Comparison of ENCODE assay signal across 10 cellular contexts in genomic region chr3:186825294-186825821, GRCh38. TPM values are rescaled to one million over a fixed set of nuclear protein-coding genes. Genes with fewer than 3 reads are reported as not detected.
DNase-seq lines count a peak whose midpoint lies in the region; ATAC-seq and TF ChIP-seq lines count a peak whose summit lies in the region.
"Had no signal": no experiment of that assay in that cellular context is flagged by ENCODE, and none has a peak within 500 bp of the region (broad histone marks: within the 10 kb centered on the region; RNA-seq: fewer than 3 reads in every experiment).

No MANE protein-coding gene starts in this region.

- H3K27me3 Mint-ChIP-seq in activated CD4-positive, alpha-beta memory T cell treated with anti-CD3 and anti-CD28 coated beads, Interleukin-2, amount 10 ng/mL, durations not matched to agents 7 days and 5 days, result peaks cover 22% of the 10 kb centered on the region

- DNase-seq in activated CD4-positive, alpha-beta memory T cell treated with anti-CD3 and anti-CD28 coated beads, Interleukin-2, amount 10 ng/mL, durations not matched to agents 7 days and 5 days, result peak; percentile 35
- peak; percentile 68 for DNase-seq in fibroblast of peridontal ligament (ENCODE audit: extremely low read depth)
- DNase-seq in renal cortical epithelial cell (ENCODE audit: low read depth), result peak; percentile 59
- no peak for DNase-seq in NCI-H510A (lab: John Stamatoyannopoulos, UW)
- no peak for DNase-seq in mammary epithelial cell

- H3K27ac ChIP-seq in HUES48 (ENCODE audit: low read depth, low read length) (no peak overlapping the region), mammary epithelial cell (ENCODE audit: insufficient read depth, low read depth, low read length) (no peak overlapping the region)
- H3K27ac ChIP-seq: pancreas had no signal

- H2AFZ ChIP-seq in mammary epithelial cell (ENCODE audit: low read depth, low read length), result no peak overlapping the region

- dilution Hi-C loops in mammary epithelial cell (cut with HindIII; ENCODE audit: low sequenced_read_pairs), result no loop called here

- H3K27ac Mint-ChIP-seq in activated CD4-positive, alpha-beta memory T cell treated with anti-CD3 and anti-CD28 coated beads, Interleukin-2, amount 10 ng/mL, durations not matched to agents 7 days and 5 days, result no peak overlapping the region

- peak overlapping the region; percentile 75 for H3K4me3 Mint-ChIP-seq in activated CD4-positive, alpha-beta memory T cell treated with anti-CD3 and anti-CD28 coated beads, Interleukin-2, amount 10 ng/mL, durations not matched to agents 7 days and 5 days

- H3K27me3 ChIP-seq in HUES48 (ENCODE audit: control insufficient read depth, insufficient read depth, low read length), result peaks cover 54% of the 10 kb centered on the region
- H3K27me3 ChIP-seq in mammary epithelial cell (ENCODE audit: insufficient read depth, low read length), result peaks cover 2% of the 10 kb centered on the region

- H3K9ac ChIP-seq in HUES48 (ENCODE audit: low read depth, low read length) (no peak overlapping the region), mammary epithelial cell (ENCODE audit: insufficient read depth, low read length) (no peak overlapping the region)

- no peaks in the 10 kb centered on the region for H3K9me3 Mint-ChIP-seq in activated CD4-positive, alpha-beta memory T cell treated with anti-CD3 and anti-CD28 coated beads, Interleukin-2, amount 10 ng/mL, durations not matched to agents 7 days and 5 days

- H3K36me3 ChIP-seq in HUES48 (ENCODE audit: control insufficient read depth, insufficient read depth, low read length), result no peaks in the 10 kb centered on the region
- no peaks in the 10 kb centered on the region for H3K36me3 ChIP-seq in mammary epithelial cell (ENCODE audit: insufficient read depth, low read length)
- H3K36me3 ChIP-seq: pancreas had no signal

- 61% methylated on average over 5 of the region's 23 CpGs for WGBS in mammary epithelial cell (ENCODE audit: low coverage, missing lambda C conversion rate)

- no peaks in the 10 kb centered on the region for H3K9me3 ChIP-seq in HUES48 (ENCODE audit: control insufficient read depth, insufficient read depth, low read length)
- no peaks in the 10 kb centered on the region for H3K9me3 ChIP-seq in mammary epithelial cell (replicated peaks; ENCODE audit: insufficient read depth, low read length)
- H3K9me3 ChIP-seq: pancreas had no signal

- H3K36me3 Mint-ChIP-seq in activated CD4-positive, alpha-beta memory T cell treated with anti-CD3 and anti-CD28 coated beads, Interleukin-2, amount 10 ng/mL, durations not matched to agents 7 days and 5 days (ENCODE audit: low read depth), result no peaks in the 10 kb centered on the region

- TF ChIP-seq CTCF in mammary epithelial cell (conservative IDR thresholded peaks at IDR 0.05 in 1 of 2, IDR thresholded peaks at IDR 0.05 in 1 of 2; ENCODE audit: extremely low read depth in 1 of 2, insufficient read depth in 1 of 2, low read depth in 1 of 2, low read length in 2 of 2), result no peak

- H3K4me1 ChIP-seq in HUES48 (ENCODE audit: control insufficient read depth, insufficient read depth, low read length) (peaks cover 30% of the 10 kb centered on the region), mammary epithelial cell (ENCODE audit: insufficient read depth, low read length) (peaks cover 7% of the 10 kb centered on the region)
- H3K4me1 ChIP-seq: pancreas had no signal

- no peak overlapping the region for H3K4me2 ChIP-seq in mammary epithelial cell (ENCODE audit: insufficient read depth, low read depth, low read length)

- intact Hi-C loops in mammary epithelial cell (cut with micrococcal nuclease), result no loop called here

- CTCF ChIA-PET in activated CD4-positive, alpha-beta memory T cell treated with anti-CD3 and anti-CD28 coated beads, Interleukin-2, amount 10 ng/mL, durations not matched to agents 7 days and 5 days (lab: Charles Lee), result interaction anchor here (1.1 to 1.9 kb wide), 6 partner anchors 11 to 339 kb away, joined by 3 to 8 read pairs (median 3); partner anchors contain the start of gene RPL39L
- CTCF ChIA-PET in mammary epithelial cell (lab: Charles Lee; ENCODE audit: low non-redundant PET), result no interaction called here

- POLR2A ChIA-PET in activated CD4-positive, alpha-beta memory T cell treated with anti-CD3 and anti-CD28 coated beads, Interleukin-2, amount 10 ng/mL, durations not matched to agents 7 days and 5 days (lab: Charles Lee), result interaction anchor here (0.7 to 5.2 kb wide), 5 partner anchors 19 to 56 kb away, joined by 3 to 60 read pairs (median 6); partner anchors contain the start of genes EIF4A2 and RFC4

- H3K4me3 ChIP-seq in HUES48 (ENCODE audit: low read depth, low read length) (peak overlapping the region; percentile 57), mammary epithelial cell (replicated peaks in 1 of 3; ENCODE audit: insufficient read depth in 1 of 3, low read depth in 2 of 3, low read length in 3 of 3) (no peak overlapping the region)
- H3K4me3 ChIP-seq: pancreas had no signal

- no peaks in the 10 kb centered on the region for H4K20me1 ChIP-seq in mammary epithelial cell (ENCODE audit: insufficient read depth, low read length)

- H3K4me1 Mint-ChIP-seq in activated CD4-positive, alpha-beta memory T cell treated with anti-CD3 and anti-CD28 coated beads, Interleukin-2, amount 10 ng/mL, durations not matched to agents 7 days and 5 days, result peaks cover 27% of the 10 kb centered on the region

- H3K79me2 ChIP-seq in mammary epithelial cell (ENCODE audit: insufficient read depth, low read length), result peaks cover 3% of the 10 kb centered on the region

- BruUV-seq in mammary epithelial cell (replicated peaks; lab: Mats Ljungman, UMichigan), result no TSS peak

- ATAC-seq in GM19328 (IDR thresholded peaks at IDR 0.05; ENCODE audit: unreplicated experiment), result no peak
- no peak for ATAC-seq in HG03175 (IDR thresholded peaks at IDR 0.05; ENCODE audit: unreplicated experiment)

- in situ Hi-C loops in mammary epithelial cell (cut with MboI; ENCODE audit: low sequenced_read_pairs in 2 of 2), result no loop called here

RNA-seq across cellular contexts. Expression of gene ADIPOQ, which starts 17.2 kb away (rescaled TPM):
- not detected for total RNA-seq in activated CD4-positive, alpha-beta memory T cell treated with anti-CD3 and anti-CD28 coated beads, Interleukin-2, amount 10 ng/mL, durations not matched to agents 7 days and 5 days
- total RNA-seq in renal cortical epithelial cell (not detected in 2 replicates), mammary epithelial cell (not detected)
- polyA plus RNA-seq in mammary epithelial cell, result not detected
- polyA minus RNA-seq in mammary epithelial cell, result not detected
- total RNA-seq: RPMI7951 had no signal

RNA-seq across cellular contexts. Expression of gene RFC4, which starts 19.1 kb away (rescaled TPM):
- total RNA-seq in activated CD4-positive, alpha-beta memory T cell treated with anti-CD3 and anti-CD28 coated beads, Interleukin-2, amount 10 ng/mL, durations not matched to agents 7 days and 5 days, result 10 to 100 TPM; 85.5 to 89.3 TPM
- total RNA-seq in renal cortical epithelial cell, result 22.0 and 35.3 TPM in 2 replicates
- 10 to 100 TPM; 12.3 to 27.5 TPM for total RNA-seq in mammary epithelial cell
- polyA plus RNA-seq in mammary epithelial cell, result 23.3 TPM
- polyA minus RNA-seq in mammary epithelial cell, result 25.0 TPM

RNA-seq across cellular contexts. Expression of gene EIF4A2, which starts 42.0 kb away (rescaled TPM):
- total RNA-seq in activated CD4-positive, alpha-beta memory T cell treated with anti-CD3 and anti-CD28 coated beads, Interleukin-2, amount 10 ng/mL, durations not matched to agents 7 days and 5 days, result 100 to 1,000 TPM; 385 to 388 TPM
- 725 and 842 TPM in 2 replicates for total RNA-seq in renal cortical epithelial cell
- 100 to 1,000 TPM; 291 to 441 TPM for total RNA-seq in mammary epithelial cell
- 161 TPM for polyA plus RNA-seq in mammary epithelial cell
- 86.0 TPM for polyA minus RNA-seq in mammary epithelial cell

Comparison
In these comparisons a context has a peak if more than half of its experiments do, and no peak if none do; other contexts are left out.
1. DNase-seq: peak in activated CD4-positive, alpha-beta memory T cell treated with anti-CD3 and anti-CD28 coated beads, Interleukin-2, amount 10 ng/mL, durations not matched to agents 7 days and 5 days (single experiment), fibroblast of peridontal ligament (single experiment) and renal cortical epithelial cell (single experiment); none in NCI-H510A (single experiment) and mammary epithelial cell (single experiment).